Comparison of ENCODE assay signal across 11 cellular contexts in the genomic region with DNA sequence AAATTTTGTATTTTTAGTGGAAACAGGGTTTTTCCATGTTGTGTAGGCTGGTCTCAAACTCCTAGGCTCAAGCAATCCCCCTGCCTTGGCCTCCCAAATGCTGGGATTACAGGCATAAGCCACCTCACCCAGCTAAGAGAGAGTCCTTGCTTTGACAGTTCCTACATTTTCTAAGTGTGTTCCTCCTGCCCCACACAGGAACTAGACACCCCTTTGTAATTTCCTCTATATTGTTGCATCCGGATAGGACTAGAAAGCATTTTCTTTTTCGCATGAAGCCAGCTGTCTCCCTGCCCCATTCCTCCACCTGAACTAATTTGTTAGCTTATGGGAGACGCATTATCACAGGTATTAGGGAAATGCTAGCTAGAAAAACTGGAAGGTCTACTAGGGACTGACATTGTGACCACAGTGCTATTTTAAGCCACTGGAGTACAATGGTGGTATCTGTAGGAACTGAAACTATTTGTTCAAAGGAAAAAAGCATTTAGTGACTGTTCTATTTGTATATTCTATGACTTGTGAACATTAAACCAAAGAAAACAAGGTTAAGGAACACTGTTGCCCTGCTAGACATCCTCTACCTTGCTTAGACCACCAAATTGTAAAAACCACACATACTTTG.
A peak's percentile ranks its signal among the peaks of the same experiment; 100 is the strongest.
DNase-seq lines count a peak whose midpoint lies in the region; ATAC-seq, FAIRE-seq and TF ChIP-seq lines count a peak whose summit lies in the region.
"Had no signal": no experiment of that assay in that cellular context is flagged by ENCODE, and none has a peak within 500 bp of the region (broad histone marks: within the 10 kb centered on the region; RNA-seq: fewer than 3 reads in every experiment).

No MANE protein-coding gene starts in this region.

- H3K4me3 ChIP-seq in astrocyte (ENCODE audit: insufficient read depth, low read depth, low read length) (no peak overlapping the region), stomach (no peak overlapping the region)

- peaks cover 3% of the 10 kb centered on the region for H3K27me3 ChIP-seq in astrocyte (ENCODE audit: insufficient read depth, low read length)
- no peaks in the 10 kb centered on the region for H3K27me3 ChIP-seq in stomach

- no peak overlapping the region for H2AFZ ChIP-seq in astrocyte (ENCODE audit: low read depth, low read length)

- H3K4me1 ChIP-seq in astrocyte (ENCODE audit: insufficient read depth, low read length) (peaks cover 4% of the 10 kb centered on the region), stomach (peaks cover 0 to 56% (median 15%) of the 10 kb centered on the region in 4 donors)

- no peak overlapping the region for H3K27ac ChIP-seq in astrocyte (ENCODE audit: low read depth, low read length)
- peak overlapping the region; percentile 60 to 80 (median 76) for H3K27ac ChIP-seq in stomach

- no peaks in the 10 kb centered on the region for H3K9me3 Mint-ChIP-seq in activated naive CD4-positive, alpha-beta T cell treated with anti-CD3 and anti-CD28 coated beads, Interleukin-2, amount 10 ng/mL, durations not matched to agents 7 days and 5 days
- H3K9me3 Mint-ChIP-seq in astrocyte (ENCODE audit: unreplicated experiment) = peaks cover 7% of the 10 kb centered on the region
- H3K9me3 Mint-ChIP-seq in stimulated activated naive CD8-positive, alpha-beta T cell treated with anti-CD3 and anti-CD28 coated beads, Interleukin-15, amount 100 ng/mL, for 72 hours = no peaks in the 10 kb centered on the region

- H3K79me2 ChIP-seq in astrocyte (ENCODE audit: insufficient read depth, low read length) = no peaks in the 10 kb centered on the region

- no peak overlapping the region for H3K9ac ChIP-seq in astrocyte (ENCODE audit: low read length)

- H3K36me3 Mint-ChIP-seq in activated naive CD4-positive, alpha-beta T cell treated with anti-CD3 and anti-CD28 coated beads, Interleukin-2, amount 10 ng/mL, durations not matched to agents 7 days and 5 days = no peaks in the 10 kb centered on the region
- H3K36me3 Mint-ChIP-seq in astrocyte (ENCODE audit: low read depth, unreplicated experiment) = no peaks in the 10 kb centered on the region

- peak overlapping the region; percentile 61 for H3K27ac Mint-ChIP-seq in activated naive CD4-positive, alpha-beta T cell treated with anti-CD3 and anti-CD28 coated beads, Interleukin-2, amount 10 ng/mL, durations not matched to agents 7 days and 5 days
- H3K27ac Mint-ChIP-seq in astrocyte (ENCODE audit: unreplicated experiment) = peak overlapping the region; percentile 55
- H3K27ac Mint-ChIP-seq in stimulated activated naive CD8-positive, alpha-beta T cell treated with anti-CD3 and anti-CD28 coated beads, Interleukin-15, amount 100 ng/mL, for 72 hours = no peak overlapping the region

- no peak for FAIRE-seq in astrocyte (lab: Jason Lieb, UNC)
- FAIRE-seq: A204.1, TTC549 had no signal

- intact Hi-C loops in stomach (cut with DNase I; ENCODE audit: low total_unique reads) = no loop called here

- H3K4me1 Mint-ChIP-seq in activated naive CD4-positive, alpha-beta T cell treated with anti-CD3 and anti-CD28 coated beads, Interleukin-2, amount 10 ng/mL, durations not matched to agents 7 days and 5 days = peaks cover 15% of the 10 kb centered on the region
- H3K4me1 Mint-ChIP-seq in astrocyte (ENCODE audit: low read depth, unreplicated experiment) = peaks cover 8% of the 10 kb centered on the region
- H3K4me1 Mint-ChIP-seq in stimulated activated naive CD8-positive, alpha-beta T cell treated with anti-CD3 and anti-CD28 coated beads, Interleukin-15, amount 100 ng/mL, for 72 hours = no peaks in the 10 kb centered on the region

- H3K4me3 Mint-ChIP-seq in activated naive CD4-positive, alpha-beta T cell treated with anti-CD3 and anti-CD28 coated beads, Interleukin-2, amount 10 ng/mL, durations not matched to agents 7 days and 5 days = no peak overlapping the region
- H3K4me3 Mint-ChIP-seq in astrocyte (ENCODE audit: unreplicated experiment) = no peak overlapping the region
- H3K4me3 Mint-ChIP-seq in stimulated activated naive CD8-positive, alpha-beta T cell treated with anti-CD3 and anti-CD28 coated beads, Interleukin-15, amount 100 ng/mL, for 72 hours = no peak overlapping the region

- TF ChIP-seq EP300 in stomach (IDR thresholded peaks at IDR 0.05) = no peak

- CTCF ChIA-PET in activated naive CD4-positive, alpha-beta T cell treated with anti-CD3 and anti-CD28 coated beads, Interleukin-2, amount 10 ng/mL, durations not matched to agents 7 days and 5 days (lab: Charles Lee) = interaction anchor here (1.2 kb wide), 1 partner anchor 13 kb away, joined by 3 read pairs; no protein-coding TSS in a partner anchor

- TF ChIP-seq POLR2A in stomach (IDR thresholded peaks at IDR 0.05) = no peak

- H4K20me1 ChIP-seq in astrocyte (ENCODE audit: insufficient read depth, low read length) = no peaks in the 10 kb centered on the region

- DNase-seq in activated naive CD4-positive, alpha-beta T cell treated with anti-CD3 and anti-CD28 coated beads, Interleukin-2, amount 10 ng/mL, durations not matched to agents 7 days and 5 days = no peak
- DNase-seq in activated naive CD4-positive, alpha-beta T cell treated with anti-CD3 and anti-CD28 coated beads, Interleukin-2, amount 50 U/mL, for 16 hours = no peak
- DNase-seq in astrocyte (ENCODE audit: low read depth) = no peak
- no peak for DNase-seq in stomach
- no peak for DNase-seq in activated effector memory CD4-positive, alpha-beta T cell treated with Interleukin-2 at 50 U/mL for 16 hours
- DNase-seq in stimulated activated CD4-positive, alpha-beta T cell treated with anti-CD3 and anti-CD28 coated beads, Interleukin-4, amount 100 ng/mL, for 24 hours = no peak
- DNase-seq in stimulated activated naive CD8-positive, alpha-beta T cell treated with anti-CD3 and anti-CD28 coated beads, Interleukin-15, amount 100 ng/mL, for 72 hours = no peak
- DNase-seq: amniotic stem cell had no signal

- 29 to 47% (median 40%) methylated on average over 3 of the region's 3 CpGs for WGBS in stomach, 5 donors

- peaks cover 4% of the 10 kb centered on the region for H3K27me3 Mint-ChIP-seq in activated naive CD4-positive, alpha-beta T cell treated with anti-CD3 and anti-CD28 coated beads, Interleukin-2, amount 10 ng/mL, durations not matched to agents 7 days and 5 days
- H3K27me3 Mint-ChIP-seq in astrocyte (ENCODE audit: low read depth, unreplicated experiment) = no peaks in the 10 kb centered on the region
- H3K27me3 Mint-ChIP-seq in stimulated activated naive CD8-positive, alpha-beta T cell treated with anti-CD3 and anti-CD28 coated beads, Interleukin-15, amount 100 ng/mL, for 72 hours = no peaks in the 10 kb centered on the region

- peak; percentile 68 for ATAC-seq in HG03175 (IDR thresholded peaks at IDR 0.05; ENCODE audit: unreplicated experiment)
- no peak for ATAC-seq in stimulated activated naive CD8-positive, alpha-beta T cell treated with anti-CD3 and anti-CD28 coated beads, Interleukin-15, amount 100 ng/mL, for 72 hours

- TF ChIP-seq CTCF in astrocyte (IDR thresholded peaks at IDR 0.05; ENCODE audit: insufficient read depth, low read depth, low read length) = no peak
- TF ChIP-seq CTCF in stomach (IDR thresholded peaks at IDR 0.05) = no peak

- no peak overlapping the region for H3K4me2 ChIP-seq in astrocyte (ENCODE audit: low read length)

- H3K36me3 ChIP-seq in astrocyte (ENCODE audit: insufficient read depth, low read length) (no peaks in the 10 kb centered on the region), stomach (no peaks in the 10 kb centered on the region)

- H3K9me3 ChIP-seq in astrocyte (ENCODE audit: insufficient read depth, low read depth, low read length) (no peaks in the 10 kb centered on the region), stomach (no peaks in the 10 kb centered on the region)

Comparison
In these comparisons a context has a peak if more than half of its experiments do, and no peak if none do; other contexts are left out.
1. H3K27ac Mint-ChIP-seq: peak in activated naive CD4-positive, alpha-beta T cell treated with anti-CD3 and anti-CD28 coated beads, Interleukin-2, amount 10 ng/mL, durations not matched to agents 7 days and 5 days (single experiment) and astrocyte (single experiment); none in stimulated activated naive CD8-positive, alpha-beta T cell treated with anti-CD3 and anti-CD28 coated beads, Interleukin-15, amount 100 ng/mL, for 72 hours (0 of 2).